Comparison of ENCODE assay signal across 21 cellular contexts in genomic region chr4:174403177-174403543, GRCh38.
"Had no signal": no experiment of that assay in that cellular context is flagged by ENCODE, and none has a peak within 500 bp of the region (broad histone marks: within the 10 kb centered on the region; RNA-seq: fewer than 3 reads in every experiment).

No MANE protein-coding gene starts in this region.

- H3K27ac Mint-ChIP-seq: activated CD4-positive, alpha-beta memory T cell treated with anti-CD3 and anti-CD28 coated beads for 36 hours; activated naive CD4-positive, alpha-beta T cell treated with anti-CD3 and anti-CD28 coated beads, Interleukin-2, amount 50 U/mL, for 24 hours; activated T-cell treated with anti-CD3 and anti-CD28 coated beads, Interleukin-2, amount 50 U/mL, for 72 hours; memory B cell; naive B cell; T-helper 1 cell treated with Interleukin-12 subunit alpha and Interleukin-12 subunit beta and Interleukin-4 antibody, amounts not matched to agents 30 μg/mL and 1 μg/mL, for 36 hours had no signal

- H3K9me3 ChIP-seq: body of pancreas, heart right ventricle, right lobe of liver, testis, upper lobe of left lung had no signal

- H3K27me3 Mint-ChIP-seq: activated CD4-positive, alpha-beta memory T cell treated with anti-CD3 and anti-CD28 coated beads for 36 hours had no signal

- ATAC-seq: activated T-cell treated with anti-CD3 and anti-CD28 coated beads, Interleukin-2, amount 50 U/mL, for 72 hours; body of pancreas; heart right ventricle; left colon; right lobe of liver had no signal

- H3K36me3 ChIP-seq: heart right ventricle, right lobe of liver, upper lobe of left lung had no signal

- H3K27me3 ChIP-seq: body of pancreas, heart right ventricle, right lobe of liver, testis, upper lobe of left lung had no signal

- H3K9me3 Mint-ChIP-seq: activated CD4-positive, alpha-beta memory T cell treated with anti-CD3 and anti-CD28 coated beads for 36 hours; activated naive CD4-positive, alpha-beta T cell treated with anti-CD3 and anti-CD28 coated beads, Interleukin-2, amount 50 U/mL, for 24 hours; naive B cell; neural crest cell; T-helper 1 cell treated with Interleukin-12 subunit alpha and Interleukin-12 subunit beta and Interleukin-4 antibody, amounts not matched to agents 30 μg/mL and 1 μg/mL, for 36 hours had no signal

- DNase-seq: activated CD4-positive, alpha-beta memory T cell treated with anti-CD3 and anti-CD28 coated beads for 36 hours; activated CD4-positive, alpha-beta T cell treated with anti-CD3 and anti-CD28 coated beads for 4 hours; activated CD4-positive, CD25-positive, alpha-beta regulatory T cell; activated gamma-delta T cell; activated T-cell treated with anti-CD3 and anti-CD28 coated beads, Interleukin-2, amount 50 U/mL, for 72 hours; anterior cingulate cortex; body of pancreas; heart right ventricle; left colon; naive B cell; posterior cingulate gyrus; right lobe of liver; stimulated activated CD8-positive, alpha-beta memory T cell treated with anti-CD3 and anti-CD28 coated beads, Interleukin-4, amount 100 ng/mL, for 48 hours; stimulated activated naive CD4-positive, alpha-beta T cell; testis; upper lobe of left lung had no signal

- H3K4me3 ChIP-seq: body of pancreas, heart right ventricle, right lobe of liver, skin epidermis, testis, upper lobe of left lung had no signal

- H3K4me3 Mint-ChIP-seq: activated CD4-positive, alpha-beta memory T cell treated with anti-CD3 and anti-CD28 coated beads for 36 hours; activated naive CD4-positive, alpha-beta T cell treated with anti-CD3 and anti-CD28 coated beads, Interleukin-2, amount 50 U/mL, for 24 hours; activated T-cell treated with anti-CD3 and anti-CD28 coated beads, Interleukin-2, amount 50 U/mL, for 72 hours; memory B cell; naive B cell; neural crest cell; T-helper 1 cell treated with Interleukin-12 subunit alpha and Interleukin-12 subunit beta and Interleukin-4 antibody, amounts not matched to agents 30 μg/mL and 1 μg/mL, for 36 hours had no signal

- H3K4me1 ChIP-seq: body of pancreas, heart right ventricle, right lobe of liver had no signal

- H3K36me3 Mint-ChIP-seq: activated CD4-positive, alpha-beta memory T cell treated with anti-CD3 and anti-CD28 coated beads for 36 hours; activated naive CD4-positive, alpha-beta T cell treated with anti-CD3 and anti-CD28 coated beads, Interleukin-2, amount 50 U/mL, for 24 hours; memory B cell; naive B cell had no signal

- H3K27ac ChIP-seq: body of pancreas, heart right ventricle, right lobe of liver, skin epidermis, testis, upper lobe of left lung had no signal

- H3K4me1 Mint-ChIP-seq: activated naive CD4-positive, alpha-beta T cell treated with anti-CD3 and anti-CD28 coated beads, Interleukin-2, amount 50 U/mL, for 24 hours; memory B cell; naive B cell; neural crest cell had no signal
